25 cellular contexts compared by ENCODE assay signal in the genomic region with DNA sequence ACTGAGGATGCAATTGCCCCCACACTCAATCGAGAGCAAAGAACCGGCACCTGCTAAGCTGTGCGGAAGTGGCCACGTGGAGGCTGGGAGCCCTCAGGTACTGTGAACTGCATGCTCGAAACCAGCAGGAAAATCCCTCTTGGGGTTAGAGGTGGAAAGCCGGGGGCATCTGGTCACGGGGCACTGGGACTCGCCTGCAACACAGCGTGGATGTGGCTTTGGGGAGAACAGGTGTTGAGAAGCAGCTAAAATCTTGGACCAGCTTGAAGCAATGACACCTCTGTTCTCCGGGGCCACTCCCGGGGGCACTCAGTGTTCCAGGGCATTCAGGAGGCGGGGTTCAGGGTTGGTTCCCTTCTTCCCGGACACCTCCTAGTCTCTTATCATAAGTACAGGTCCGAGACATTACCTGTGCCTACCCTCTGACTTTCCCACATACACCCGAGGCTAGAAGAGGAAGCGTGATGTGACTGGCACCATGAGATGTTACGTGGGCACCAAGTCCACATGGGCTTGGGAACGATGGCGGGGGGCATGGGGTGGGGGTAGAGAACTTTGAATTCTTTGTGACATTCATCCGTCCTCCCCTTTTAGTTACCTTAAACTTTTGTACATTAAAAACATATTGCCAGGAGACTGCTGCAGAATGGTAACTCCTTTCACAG.
DNase-seq lines count a peak whose midpoint lies in the region; ATAC-seq and TF ChIP-seq lines count a peak whose summit lies in the region.
"Had no signal": no experiment of that assay in that cellular context is flagged by ENCODE, and none has a peak within 500 bp of the region (broad histone marks: within the 10 kb centered on the region; RNA-seq: fewer than 3 reads in every experiment).

No MANE protein-coding gene starts in this region.

- H3K9me3 Mint-ChIP-seq in CD8-positive, alpha-beta memory T cell, result peaks cover 2 to 5% (median 4%) of the 10 kb centered on the region in 5 donors

- H3K36me3 ChIP-seq in CD8-positive, alpha-beta memory T cell (ENCODE audit: insufficient read depth, low read length), result no peaks in the 10 kb centered on the region
- H3K36me3 ChIP-seq in RWPE2 (ENCODE audit: low read depth) (no peaks in the 10 kb centered on the region), gastroesophageal sphincter (no peaks in the 10 kb centered on the region)
- H3K36me3 ChIP-seq: adrenal gland, lower lobe of right lung had no signal

- peaks cover 0 to 2% (median 0%) of the 10 kb centered on the region in 3 donors for H3K36me3 Mint-ChIP-seq in CD8-positive, alpha-beta memory T cell
- H3K36me3 Mint-ChIP-seq: activated naive CD4-positive, alpha-beta T cell treated with anti-CD3 and anti-CD28 coated beads, Interleukin-2, amount 10 ng/mL, durations not matched to agents 7 days and 5 days; IgD-negative memory B cell had no signal

- CTCF ChIA-PET in CD8-positive, alpha-beta memory T cell (lab: Charles Lee), result interaction anchor here (1.3 kb wide), 1 partner anchor 180 kb away, joined by 3 read pairs; no protein-coding TSS in a partner anchor

- WGBS in gastroesophageal sphincter (ENCODE audit: low coverage in 1 of 2), 2 donors, result 89 to 93% methylated on average over 9 to 13 of the region's 20 CpGs

- POLR2A ChIA-PET in CD8-positive, alpha-beta memory T cell (lab: Charles Lee), result no interaction called here

- TF ChIP-seq EP300 in gastroesophageal sphincter (IDR thresholded peaks at IDR 0.05), result no peak

- peak overlapping the region; percentile 7 to 94 (median 70) for H3K27ac Mint-ChIP-seq in CD8-positive, alpha-beta memory T cell
- H3K27ac Mint-ChIP-seq: activated naive CD4-positive, alpha-beta T cell treated with anti-CD3 and anti-CD28 coated beads, Interleukin-2, amount 10 ng/mL, durations not matched to agents 7 days and 5 days; IgD-negative memory B cell; naive thymus-derived CD8-positive, alpha-beta T cell had no signal

- peaks cover 8 to 11% (median 10%) of the 10 kb centered on the region in 3 donors for H3K4me1 Mint-ChIP-seq in CD8-positive, alpha-beta memory T cell
- H3K4me1 Mint-ChIP-seq: IgD-negative memory B cell had no signal

- peaks cover 9% of the 10 kb centered on the region for H3K9me3 ChIP-seq in CD8-positive, alpha-beta memory T cell (ENCODE audit: low read length)
- H3K9me3 ChIP-seq in RWPE2 (ENCODE audit: severe bottlenecking) (peaks cover 16% of the 10 kb centered on the region), gastroesophageal sphincter (peaks cover 0 to 26% (median 0%) of the 10 kb centered on the region in 3 donors)
- H3K9me3 ChIP-seq: SK-N-SH had no signal

- peaks cover 0 to 3% of the 10 kb centered on the region in 2 donors for H3K27me3 Mint-ChIP-seq in CD8-positive, alpha-beta memory T cell
- H3K27me3 Mint-ChIP-seq: activated naive CD4-positive, alpha-beta T cell treated with anti-CD3 and anti-CD28 coated beads, Interleukin-2, amount 10 ng/mL, durations not matched to agents 7 days and 5 days; naive thymus-derived CD8-positive, alpha-beta T cell had no signal

- H3K27ac ChIP-seq in CD8-positive, alpha-beta memory T cell (ENCODE audit: low read depth, low read length), result no peak overlapping the region
- no peak overlapping the region for H3K27ac ChIP-seq in RWPE2 (ENCODE audit: poor library complexity, severe bottlenecking)
- peak overlapping the region; percentile 57 to 88 (median 78) for H3K27ac ChIP-seq in gastroesophageal sphincter
- H3K27ac ChIP-seq: adrenal gland, GM23248, lower lobe of right lung, psoas muscle had no signal

- no peak for TF ChIP-seq CTCF in RWPE2 (IDR thresholded peaks at IDR 0.05; ENCODE audit: poor library complexity, severe bottlenecking)
- TF ChIP-seq CTCF in gastroesophageal sphincter (IDR thresholded peaks at IDR 0.05), result no peak

- H3K4me3 ChIP-seq in CD8-positive, alpha-beta memory T cell (ENCODE audit: low read length), result no peak overlapping the region
- H3K4me3 ChIP-seq in RWPE2 (ENCODE audit: severe bottlenecking) (no peak overlapping the region), gastroesophageal sphincter (no peak overlapping the region)
- H3K4me3 ChIP-seq: adrenal gland, GM23248, lower lobe of right lung, psoas muscle had no signal

- DNase-seq in CD8-positive, alpha-beta memory T cell, result no peak
- DNase-seq in RWPE2 (ENCODE audit: low spot score), result peak; percentile 50
- no peak for DNase-seq in middle frontal gyrus (ENCODE audit: extremely low spot score, low spot score)
- no peak for DNase-seq in NCI-H526 treated with DMSO at 0.1 percent for 48 hours (lab: John Stamatoyannopoulos, UW)
- DNase-seq: activated CD4-positive, alpha-beta T cell treated with anti-CD3 and anti-CD28 coated beads for 1 hour; activated naive CD4-positive, alpha-beta T cell treated with anti-CD3 and anti-CD28 coated beads, Interleukin-2, amount 10 ng/mL, durations not matched to agents 7 days and 5 days; DMS153; GM23248; lower lobe of right lung; naive thymus-derived CD8-positive, alpha-beta T cell; NCI-H1092; NCI-H1694 treated with DMSO at 0.1 percent for 48 hours; NCI-H2171; NCI-H510A; NK-92 treated with Interleukin-12 subunit alpha and Interleukin-12 subunit beta, amount 100 ng/mL, for 24 hours; occipital lobe; psoas muscle; SK-N-SH; stimulated activated CD4-positive, alpha-beta T cell treated with anti-CD3 and anti-CD28 coated beads, Interleukin-4, amount 100 ng/mL, for 4 hours; substantia nigra had no signal

- peak overlapping the region in 1 of 7 donors; percentile 46 for H3K4me3 Mint-ChIP-seq in CD8-positive, alpha-beta memory T cell
- H3K4me3 Mint-ChIP-seq: activated naive CD4-positive, alpha-beta T cell treated with anti-CD3 and anti-CD28 coated beads, Interleukin-2, amount 10 ng/mL, durations not matched to agents 7 days and 5 days; IgD-negative memory B cell had no signal

- no peak for TF ChIP-seq POLR2A in gastroesophageal sphincter (IDR thresholded peaks at IDR 0.05)

- no peaks in the 10 kb centered on the region for H3K27me3 ChIP-seq in CD8-positive, alpha-beta memory T cell (ENCODE audit: insufficient read depth, low read length, poor library complexity, severe bottlenecking)
- H3K27me3 ChIP-seq in RWPE2 (ENCODE audit: insufficient read depth, poor library complexity, severe bottlenecking) (no peaks in the 10 kb centered on the region), gastroesophageal sphincter (no peaks in the 10 kb centered on the region)
- H3K27me3 ChIP-seq: adrenal gland had no signal

- ATAC-seq in GM18867 (IDR thresholded peaks at IDR 0.05; ENCODE audit: unreplicated experiment) (peak; percentile 7), RWPE2 (ENCODE audit: low read depth) (no peak), gastroesophageal sphincter (no peak), HG03039 (IDR thresholded peaks at IDR 0.05; ENCODE audit: unreplicated experiment) (no peak)
- ATAC-seq: lower lobe of right lung; naive thymus-derived CD8-positive, alpha-beta T cell; psoas muscle had no signal

- no peaks in the 10 kb centered on the region for H3K4me1 ChIP-seq in CD8-positive, alpha-beta memory T cell (ENCODE audit: insufficient read depth, low read length)
- H3K4me1 ChIP-seq in RWPE2 (ENCODE audit: insufficient read depth, poor library complexity, severe bottlenecking) (no peaks in the 10 kb centered on the region), gastroesophageal sphincter (peaks cover 6 to 68% (median 23%) of the 10 kb centered on the region in 3 donors)
- H3K4me1 ChIP-seq: adrenal gland, lower lobe of right lung had no signal

Comparison
In these comparisons a context has a peak if more than half of its experiments do, and no peak if none do; other contexts are left out.
1. H3K27ac ChIP-seq: peak in gastroesophageal sphincter (4 of 4); none in CD8-positive, alpha-beta memory T cell (single experiment) and RWPE2 (single experiment).